Comparison of ENCODE assay signal across 1 cellular context in genomic region chr20:62616728-62617621, GRCh38.
TF ChIP-seq lines count a peak whose summit lies in the region.

No MANE protein-coding gene starts in this region.

TF ChIP-seq in HepG2, 621 proteins besides CTCF, POLR2A, EP300 and RAD21 (continued from another document):
- no peak for TF ChIP-seq TERF1 (CRISPR knock-in tag; IDR thresholded peaks at IDR 0.05)
- TF ChIP-seq ZNF644 (CRISPR knock-in tag; IDR thresholded peaks at IDR 0.05; ENCODE audit: low read depth) = no peak
- TF ChIP-seq ZNF800 (CRISPR knock-in tag; IDR thresholded peaks at IDR 0.05) = peak; percentile 80; the same call in 1 of the 2 replicates
- TF ChIP-seq SIN3A (IDR thresholded peaks at IDR 0.05; ENCODE audit: borderline replicate concordance, low read depth, low read length) = no peak
- TF ChIP-seq ZSCAN29 (CRISPR knock-in tag; conservative IDR thresholded peaks at IDR 0.05) = no peak; the same call in 1 of the 2 replicates
- no peak for TF ChIP-seq ZFP36L2 (CRISPR knock-in tag; IDR thresholded peaks at IDR 0.05)
- no peak for TF ChIP-seq ZNF607 (CRISPR knock-in tag; IDR thresholded peaks at IDR 0.05; ENCODE audit: borderline replicate concordance)
- no peak for TF ChIP-seq ZNF101 (CRISPR knock-in tag; IDR thresholded peaks at IDR 0.05; ENCODE audit: borderline replicate concordance, low read depth)
- TF ChIP-seq ZKSCAN8 (CRISPR knock-in tag; IDR thresholded peaks at IDR 0.05; ENCODE audit: borderline replicate concordance) = 0 out of 2 replicates have a peak, but pooled peaks have one; percentile 60
- 0 out of 2 replicates have a peak, but pooled peaks have one; percentile 42 for TF ChIP-seq KLF6 (CRISPR knock-in tag; IDR thresholded peaks at IDR 0.05)
- peak; percentile 65; the same call in 1 of the 2 replicates for TF ChIP-seq ZNF160 (CRISPR knock-in tag; IDR thresholded peaks at IDR 0.05)
- no peak for TF ChIP-seq NFIC (IDR thresholded peaks at IDR 0.05; ENCODE audit: low read length)
- no peak for TF ChIP-seq ZNF446 (CRISPR knock-in tag; IDR thresholded peaks at IDR 0.05)
- no peak for TF ChIP-seq HOXA7 (CRISPR knock-in tag; IDR thresholded peaks at IDR 0.05)
- TF ChIP-seq ZNF841 (CRISPR knock-in tag; IDR thresholded peaks at IDR 0.05; ENCODE audit: borderline replicate concordance) = no peak
- no peak for TF ChIP-seq RARG (CRISPR knock-in tag; IDR thresholded peaks at IDR 0.05; ENCODE audit: low read depth)
- TF ChIP-seq SP140L (CRISPR knock-in tag; IDR thresholded peaks at IDR 0.05; ENCODE audit: borderline replicate concordance) = no peak
- no peak for TF ChIP-seq TOPORS (CRISPR knock-in tag; IDR thresholded peaks at IDR 0.05)
- TF ChIP-seq ZXDC (CRISPR knock-in tag; IDR thresholded peaks at IDR 0.05) = no peak
- TF ChIP-seq ZNF441 (CRISPR knock-in tag; IDR thresholded peaks at IDR 0.05; ENCODE audit: borderline replicate concordance) = no peak
- no peak for TF ChIP-seq MBD4 (IDR thresholded peaks at IDR 0.05; ENCODE audit: borderline replicate concordance, low read length)
- no peak for TF ChIP-seq ZBTB3 (CRISPR knock-in tag; IDR thresholded peaks at IDR 0.05; ENCODE audit: borderline replicate concordance, low read depth)
- peak; percentile 61 for TF ChIP-seq ZFY (CRISPR knock-in tag; IDR thresholded peaks at IDR 0.05)
- TF ChIP-seq PAF1 (CRISPR knock-in tag; IDR thresholded peaks at IDR 0.05) = no peak
- TF ChIP-seq HDAC2 (CRISPR knock-in tag; IDR thresholded peaks at IDR 0.05) = 0 out of 2 replicates have a peak, but pooled peaks have one; percentile 39
